Comparison of ENCODE assay signal across 19 cellular contexts in genomic region chr10:124997246-124997790, GRCh38. TPM values are rescaled to one million over a fixed set of nuclear protein-coding genes. Genes with fewer than 3 reads are reported as not detected.
A peak's percentile ranks its signal among the peaks of the same experiment; 100 is the strongest.
DNase-seq lines count a peak whose midpoint lies in the region; ATAC-seq and TF ChIP-seq lines count a peak whose summit lies in the region.
"Had no signal": no experiment of that assay in that cellular context is flagged by ENCODE, and none has a peak within 500 bp of the region (broad histone marks: within the 10 kb centered on the region; RNA-seq: fewer than 3 reads in every experiment).

No MANE protein-coding gene starts in this region.

- no peak for TF ChIP-seq CTCF in natural killer cell (IDR thresholded peaks at IDR 0.05)
- no peak for TF ChIP-seq CTCF in chondrocyte (IDR thresholded peaks at IDR 0.05)
- no peak for TF ChIP-seq CTCF in PC-9 (conservative IDR thresholded peaks at IDR 0.05)

- peak; percentile 12 for DNase-seq in natural killer cell
- DNase-seq in natural killer cell treated with Interleukin-12 subunit alpha and Interleukin-12 subunit beta and Interleukin-15 and Interleukin-18, amount 100 ng/mL, for 72 hours (ENCODE audit: low spot score): no peak
- no peak for DNase-seq in chondrocyte (ENCODE audit: low spot score)
- DNase-seq in mucosa of gallbladder (ENCODE audit: low spot score): peak; percentile 7
- DNase-seq in ureter (ENCODE audit: low spot score): peak; percentile 37
- DNase-seq in PC-9: no peak
- DNase-seq in NCI-H1694 (lab: John Stamatoyannopoulos, UW): no peak
- DNase-seq: activated CD4-positive, alpha-beta T cell treated with anti-CD3 and anti-CD28 coated beads, Interleukin-2, amount 10 ng/mL, durations not matched to agents 7 days and 5 days; NCI-H146; NCI-H2227 treated with DMSO at 0.1 percent for 48 hours; PC-3; trophoblast cell had no signal

- H3K9me3 ChIP-seq in PC-9 (ENCODE audit: insufficient read depth, low read depth): no peaks in the 10 kb centered on the region

- CTCF ChIA-PET in PC-9 (lab: Charles Lee): no interaction called here

- H3K9me2 ChIP-seq in PC-9 (ENCODE audit: insufficient read depth): no peaks in the 10 kb centered on the region

- no peaks in the 10 kb centered on the region for H3K4me1 ChIP-seq in PC-9 (replicated peaks; ENCODE audit: insufficient read depth)

- no peak for ATAC-seq in natural killer cell
- ATAC-seq in natural killer cell treated with Interleukin-12 subunit alpha and Interleukin-12 subunit beta and Interleukin-15 and Interleukin-18, amount 100 ng/mL, for 72 hours: no peak
- no peak for ATAC-seq in activated T-helper 17 cell treated with anti-CD3 and anti-CD28 coated beads, Interleukin-2, amount 50 U/mL, for 72 hours (replicated peaks)
- ATAC-seq: K562; PC-3; stimulated activated memory B cell treated with anti-CD40 and anti-IgM and Interleukin-4, amounts not matched to agents 10 μg/mL and 1 μg/mL and 100 μg/mL, for 72 hours had no signal

- no peak overlapping the region for H3K27ac ChIP-seq in PC-9
- H3K27ac ChIP-seq: parathyroid adenoma had no signal

- no peak overlapping the region for H3K4me3 Mint-ChIP-seq in natural killer cell
- no peak overlapping the region for H3K4me3 Mint-ChIP-seq in natural killer cell treated with Interleukin-12 subunit alpha and Interleukin-12 subunit beta and Interleukin-15 and Interleukin-18, amount 100 ng/mL, for 72 hours
- H3K4me3 Mint-ChIP-seq in chondrocyte (ENCODE audit: unreplicated experiment): no peak overlapping the region
- no peak overlapping the region for H3K4me3 Mint-ChIP-seq in activated T-helper 17 cell treated with anti-CD3 and anti-CD28 coated beads, Interleukin-2, amount 50 U/mL, for 72 hours
- H3K4me3 Mint-ChIP-seq: activated CD4-positive, alpha-beta T cell treated with anti-CD3 and anti-CD28 coated beads, Interleukin-2, amount 10 ng/mL, durations not matched to agents 7 days and 5 days; activated naive CD4-positive, alpha-beta T cell treated with anti-CD3 and anti-CD28 coated beads, Interleukin-2, amount 10 ng/mL, durations not matched to agents 7 days and 5 days; CD4-positive, alpha-beta T cell; stimulated activated memory B cell treated with anti-CD40 and anti-IgM and Interleukin-4, amounts not matched to agents 10 μg/mL and 1 μg/mL and 100 μg/mL, for 72 hours had no signal

- H3K27me3 Mint-ChIP-seq in natural killer cell (ENCODE audit: low read depth in 2 of 2): no peaks in the 10 kb centered on the region
- no peaks in the 10 kb centered on the region for H3K27me3 Mint-ChIP-seq in natural killer cell treated with Interleukin-12 subunit alpha and Interleukin-12 subunit beta and Interleukin-15 and Interleukin-18, amount 100 ng/mL, for 72 hours
- H3K27me3 Mint-ChIP-seq in chondrocyte (ENCODE audit: low read depth): no peaks in the 10 kb centered on the region
- H3K27me3 Mint-ChIP-seq in activated T-helper 17 cell treated with anti-CD3 and anti-CD28 coated beads, Interleukin-2, amount 50 U/mL, for 72 hours: no peaks in the 10 kb centered on the region
- H3K27me3 Mint-ChIP-seq: activated CD4-positive, alpha-beta T cell treated with anti-CD3 and anti-CD28 coated beads, Interleukin-2, amount 10 ng/mL, durations not matched to agents 7 days and 5 days; CD4-positive, alpha-beta T cell had no signal

- no peak overlapping the region for H3K4me3 ChIP-seq in PC-9
- H3K4me3 ChIP-seq: K562, lung had no signal

- no peak overlapping the region for H2AFZ ChIP-seq in PC-9
- H2AFZ ChIP-seq: parathyroid adenoma had no signal

- H3K4me2 ChIP-seq in PC-9: no peak overlapping the region

- no peaks in the 10 kb centered on the region for H3F3A ChIP-seq in PC-9 (ENCODE audit: insufficient read depth, low read depth)

- H3K79me2 ChIP-seq in PC-9 (ENCODE audit: low read depth): no peaks in the 10 kb centered on the region

- H3K27me3 ChIP-seq in PC-9 (ENCODE audit: insufficient read depth, low read depth): no peaks in the 10 kb centered on the region

- POLR2A ChIA-PET in PC-9 (lab: Charles Lee; ENCODE audit: unreplicated experiment): no interaction called here

- intact Hi-C loops in natural killer cell (cut with micrococcal nuclease) (no loop called here), PC-9 (cut with micrococcal nuclease; ENCODE audit: unreplicated experiment) (no loop called here)

- H3K4me1 Mint-ChIP-seq in natural killer cell: peaks cover 11 to 13% of the 10 kb centered on the region in 2 donors
- H3K4me1 Mint-ChIP-seq in natural killer cell treated with Interleukin-12 subunit alpha and Interleukin-12 subunit beta and Interleukin-15 and Interleukin-18, amount 100 ng/mL, for 72 hours (ENCODE audit: low read depth in 2 of 2): peaks cover 0 to 12% of the 10 kb centered on the region in 2 donors
- peaks cover 52% of the 10 kb centered on the region for H3K4me1 Mint-ChIP-seq in chondrocyte (ENCODE audit: low read depth)
- H3K4me1 Mint-ChIP-seq in activated T-helper 17 cell treated with anti-CD3 and anti-CD28 coated beads, Interleukin-2, amount 50 U/mL, for 72 hours: no peaks in the 10 kb centered on the region
- H3K4me1 Mint-ChIP-seq: activated CD4-positive, alpha-beta T cell treated with anti-CD3 and anti-CD28 coated beads, Interleukin-2, amount 10 ng/mL, durations not matched to agents 7 days and 5 days; activated naive CD4-positive, alpha-beta T cell treated with anti-CD3 and anti-CD28 coated beads, Interleukin-2, amount 10 ng/mL, durations not matched to agents 7 days and 5 days; stimulated activated memory B cell treated with anti-CD40 and anti-IgM and Interleukin-4, amounts not matched to agents 10 μg/mL and 1 μg/mL and 100 μg/mL, for 72 hours had no signal

- H4K20me1 ChIP-seq in PC-9 (ENCODE audit: insufficient read depth): no peaks in the 10 kb centered on the region

- H3K9me3 Mint-ChIP-seq in natural killer cell: no peaks in the 10 kb centered on the region
- no peaks in the 10 kb centered on the region for H3K9me3 Mint-ChIP-seq in natural killer cell treated with Interleukin-12 subunit alpha and Interleukin-12 subunit beta and Interleukin-15 and Interleukin-18, amount 100 ng/mL, for 72 hours
- no peaks in the 10 kb centered on the region for H3K9me3 Mint-ChIP-seq in chondrocyte (ENCODE audit: low read depth)
- no peaks in the 10 kb centered on the region for H3K9me3 Mint-ChIP-seq in activated T-helper 17 cell treated with anti-CD3 and anti-CD28 coated beads, Interleukin-2, amount 50 U/mL, for 72 hours
- H3K9me3 Mint-ChIP-seq: activated CD4-positive, alpha-beta T cell treated with anti-CD3 and anti-CD28 coated beads, Interleukin-2, amount 10 ng/mL, durations not matched to agents 7 days and 5 days; activated naive CD4-positive, alpha-beta T cell treated with anti-CD3 and anti-CD28 coated beads, Interleukin-2, amount 10 ng/mL, durations not matched to agents 7 days and 5 days; CD4-positive, alpha-beta T cell; stimulated activated memory B cell treated with anti-CD40 and anti-IgM and Interleukin-4, amounts not matched to agents 10 μg/mL and 1 μg/mL and 100 μg/mL, for 72 hours had no signal

- H3K36me3 Mint-ChIP-seq in natural killer cell: no peaks in the 10 kb centered on the region
- no peaks in the 10 kb centered on the region for H3K36me3 Mint-ChIP-seq in natural killer cell treated with Interleukin-12 subunit alpha and Interleukin-12 subunit beta and Interleukin-15 and Interleukin-18, amount 100 ng/mL, for 72 hours
- peaks cover 30% of the 10 kb centered on the region for H3K36me3 Mint-ChIP-seq in chondrocyte (ENCODE audit: low read depth)
- no peaks in the 10 kb centered on the region for H3K36me3 Mint-ChIP-seq in activated T-helper 17 cell treated with anti-CD3 and anti-CD28 coated beads, Interleukin-2, amount 50 U/mL, for 72 hours (ENCODE audit: low read depth)
- H3K36me3 Mint-ChIP-seq: activated naive CD4-positive, alpha-beta T cell treated with anti-CD3 and anti-CD28 coated beads, Interleukin-2, amount 10 ng/mL, durations not matched to agents 7 days and 5 days; stimulated activated memory B cell treated with anti-CD40 and anti-IgM and Interleukin-4, amounts not matched to agents 10 μg/mL and 1 μg/mL and 100 μg/mL, for 72 hours had no signal

- H3K27ac Mint-ChIP-seq in natural killer cell (peak overlapping the region; percentile 29 to 41), chondrocyte (ENCODE audit: unreplicated experiment) (peak overlapping the region; percentile 30)
- H3K27ac Mint-ChIP-seq in natural killer cell treated with Interleukin-12 subunit alpha and Interleukin-12 subunit beta and Interleukin-15 and Interleukin-18, amount 100 ng/mL, for 72 hours: no peak overlapping the region
- H3K27ac Mint-ChIP-seq in activated T-helper 17 cell treated with anti-CD3 and anti-CD28 coated beads, Interleukin-2, amount 50 U/mL, for 72 hours: no peak overlapping the region
- H3K27ac Mint-ChIP-seq: activated CD4-positive, alpha-beta T cell treated with anti-CD3 and anti-CD28 coated beads, Interleukin-2, amount 10 ng/mL, durations not matched to agents 7 days and 5 days; activated naive CD4-positive, alpha-beta T cell treated with anti-CD3 and anti-CD28 coated beads, Interleukin-2, amount 10 ng/mL, durations not matched to agents 7 days and 5 days; CD4-positive, alpha-beta T cell; stimulated activated memory B cell treated with anti-CD40 and anti-IgM and Interleukin-4, amounts not matched to agents 10 μg/mL and 1 μg/mL and 100 μg/mL, for 72 hours had no signal

- no peaks in the 10 kb centered on the region for H3K36me3 ChIP-seq in PC-9 (ENCODE audit: low read depth)

- no TSS peak for BruUV-seq in PC-9 (replicated peaks; lab: Mats Ljungman, UMichigan)

RNA-seq across cellular contexts. Expression of gene ZRANB1, which starts 55.4 kb away (rescaled TPM):
- total RNA-seq in natural killer cell: 10 to 100 TPM; 18.0 to 20.5 (median 18.8) TPM
- total RNA-seq in natural killer cell treated with Interleukin-12 subunit alpha and Interleukin-12 subunit beta and Interleukin-15 and Interleukin-18, amount 100 ng/mL, for 72 hours: 10 to 100 TPM; 13.0 to 16.6 TPM
- total RNA-seq in chondrocyte: 21.6 to 24.7 TPM (median 23.6 TPM) in 3 replicates
- 17.7 TPM for total RNA-seq in mucosa of gallbladder
- 26.3 TPM for total RNA-seq in ureter
- 9.9 and 10.9 TPM in 2 replicates for total RNA-seq in PC-9 (2021)
- total RNA-seq in activated T-helper 17 cell treated with anti-CD3 and anti-CD28 coated beads, Interleukin-2, amount 50 U/mL, for 72 hours: 1 to 10 TPM; 7.9 to 8.7 TPM

Comparison
In these comparisons a context has a peak if more than half of its experiments do, and no peak if none do; other contexts are left out.
1. DNase-seq: peak in natural killer cell (single experiment), mucosa of gallbladder (single experiment) and ureter (single experiment); none in natural killer cell treated with Interleukin-12 subunit alpha and Interleukin-12 subunit beta and Interleukin-15 and Interleukin-18, amount 100 ng/mL, for 72 hours (single experiment), chondrocyte (single experiment), PC-9 (0 of 2) and NCI-H1694 (single experiment).
2. H3K27ac Mint-ChIP-seq: peak in natural killer cell (2 of 2) and chondrocyte (single experiment); none in natural killer cell treated with Interleukin-12 subunit alpha and Interleukin-12 subunit beta and Interleukin-15 and Interleukin-18, amount 100 ng/mL, for 72 hours (0 of 2) and activated T-helper 17 cell treated with anti-CD3 and anti-CD28 coated beads, Interleukin-2, amount 50 U/mL, for 72 hours (single experiment).